ENCODE assay signal across 5 cellular contexts in genomic region chr16:84396082-84396481, GRCh38. TPM values are rescaled to one million over a fixed set of nuclear protein-coding genes. Genes with fewer than 3 reads are reported as not detected.
"Had no signal": no experiment of that assay in that cellular context is flagged by ENCODE, and none has a peak within 500 bp of the region (broad histone marks: within the 10 kb centered on the region; RNA-seq: fewer than 3 reads in every experiment).

No MANE protein-coding gene starts in this region.

RNA-seq across cellular contexts. Expression of gene ATP2C2, which starts 27.7 kb away (rescaled TPM):
- total RNA-seq: activated naive CD4-positive, alpha-beta T cell treated with anti-CD3 and anti-CD28 coated beads, Interleukin-2, amount 50 U/mL, for 72 hours; dermis blood vessel endothelial cell; left ventricle myocardium superior; naive thymus-derived CD8-positive, alpha-beta T cell; skeletal muscle tissue had no signal
- polyA plus RNA-seq: naive thymus-derived CD8-positive, alpha-beta T cell had no signal
